In the genomic region with DNA sequence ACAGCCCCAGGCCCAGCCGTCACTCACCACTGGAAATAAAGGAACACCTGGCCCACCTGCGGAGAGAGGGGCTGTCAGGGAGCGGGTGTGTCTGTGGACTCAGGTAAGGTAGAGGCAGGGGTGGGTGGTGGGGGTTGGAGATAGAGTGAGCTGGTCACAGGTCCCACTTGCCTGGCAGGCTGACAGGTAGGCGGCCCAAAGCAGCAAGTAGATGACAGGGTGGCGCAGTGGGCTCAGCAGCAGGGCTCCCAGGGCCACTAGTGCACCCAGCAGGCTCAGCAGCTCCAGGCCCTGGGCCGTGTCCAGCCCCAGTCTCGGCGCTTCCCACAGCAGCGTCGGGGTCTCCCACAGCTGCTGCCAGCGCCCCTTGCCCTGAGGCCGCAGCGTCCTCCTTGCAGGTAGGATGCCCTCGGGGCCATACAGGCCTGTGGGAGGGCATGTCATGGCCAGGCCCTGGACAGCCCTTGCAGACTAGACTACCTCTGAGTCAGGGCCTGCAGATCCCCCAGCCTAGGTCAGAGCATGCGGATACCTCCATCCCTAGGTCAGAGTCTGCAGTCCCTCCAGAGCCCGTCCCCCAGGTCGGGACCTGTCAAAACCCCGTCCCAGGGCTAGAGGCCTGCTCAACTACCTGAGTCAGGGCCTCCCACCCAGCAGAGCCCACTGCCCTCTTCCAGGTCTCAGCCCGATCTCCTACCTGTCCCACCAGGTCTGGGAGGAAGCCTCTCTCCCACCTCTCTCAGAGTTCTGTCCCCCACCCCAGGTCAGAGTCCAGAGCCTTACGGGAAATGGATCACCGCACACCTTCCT, we compare ENCODE assay signal across 8 cellular contexts. TPM values are rescaled to one million over a fixed set of nuclear protein-coding genes. Genes with fewer than 3 reads are reported as not detected.
A peak's percentile ranks its signal among the peaks of the same experiment; 100 is the strongest.
DNase-seq lines count a peak whose midpoint lies in the region; ATAC-seq, FAIRE-seq and TF ChIP-seq lines count a peak whose summit lies in the region.

No MANE protein-coding gene starts in this region.

- peak; percentile 8 to 55; a peak in 3 of 6 replicates for ATAC-seq in A549
- ATAC-seq in GM19455 (IDR thresholded peaks at IDR 0.05; ENCODE audit: unreplicated experiment): peak; percentile 18
- ATAC-seq in Panc1: peak; percentile 31; the same call in 1 of the 2 replicates
- ATAC-seq in natural killer cell: no peak
- no peak for ATAC-seq in GM21825 (IDR thresholded peaks at IDR 0.05; ENCODE audit: unreplicated experiment)

- no peaks in the 10 kb centered on the region for H3K27me3 Mint-ChIP-seq in natural killer cell (ENCODE audit: low read depth in 2 of 2)

- peak overlapping the region; percentile 88 for H3K4me3 Mint-ChIP-seq in natural killer cell

- H3K9me3 Mint-ChIP-seq in natural killer cell: no peaks in the 10 kb centered on the region

- H3K4me3 ChIP-seq in A549 (peak overlapping the region; percentile 94), Panc1 (ENCODE audit: low read depth in 2 of 2, low read length in 2 of 2) (peak overlapping the region; percentile 85 to 91), endocrine pancreas (ENCODE audit: control insufficient read depth, insufficient read depth, low read length) (peak overlapping the region; percentile 50)

- H3K36me3 ChIP-seq in Panc1 (ENCODE audit: control insufficient read depth, insufficient read depth, low read length) (peaks cover 4% of the 10 kb centered on the region), endocrine pancreas (ENCODE audit: control insufficient read depth, insufficient read depth, low read length) (no peaks in the 10 kb centered on the region)

- in situ Hi-C loops in Panc1 (cut with HindIII; ENCODE audit: low pct_unique_long_range_greater_than_20kb, low sequenced_read_pairs): no loop called here

- CTCF ChIA-PET in A549 (lab: Yijun Ruan, JAX) (interaction anchor here (0.8 kb wide), 1 partner anchor 201 kb away, joined by 3 read pairs; no protein-coding TSS in a partner anchor), Panc1 (lab: Charles Lee) (no interaction called here)

- peaks cover 11 to 31% of the 10 kb centered on the region in 2 donors for H3K4me1 Mint-ChIP-seq in natural killer cell

- TF ChIP-seq RAD21 in A549 (conservative IDR thresholded peaks at IDR 0.05 in 1 of 2, IDR thresholded peaks at IDR 0.05 in 1 of 2): no peak

- no peak for TF ChIP-seq CTCF in A549 (IDR thresholded peaks at IDR 0.05)
- no peak for TF ChIP-seq CTCF in Panc1 (IDR thresholded peaks at IDR 0.05)
- no peak for TF ChIP-seq CTCF in natural killer cell (IDR thresholded peaks at IDR 0.05)

- H3K27me3 ChIP-seq in Panc1 (ENCODE audit: control insufficient read depth, insufficient read depth, low read length) (no peaks in the 10 kb centered on the region), endocrine pancreas (ENCODE audit: control insufficient read depth, insufficient read depth, low read length) (no peaks in the 10 kb centered on the region)

- intact Hi-C loops in Panc1 (cut with micrococcal nuclease; ENCODE audit: unreplicated experiment): no loop called here
- intact Hi-C loops in natural killer cell (cut with micrococcal nuclease): loop anchor here (5.0 kb wide), 3 partner anchors 35 to 75 kb away; a partner anchor contains a TSS

- WGBS in A549 (ENCODE audit: missing lambda C conversion rate): 20% methylated on average over 6 of the region's 21 CpGs

- no peak for TF ChIP-seq EP300 in A549 (IDR thresholded peaks at IDR 0.05)

- DNase-seq in A549 (ENCODE audit: low read depth in 1 of 2, low spot score in 1 of 2) (no peak), Panc1 (ENCODE audit: low read depth, low spot score) (no peak), natural killer cell (no peak), hypothalamus (lab: John Stamatoyannopoulos, UW) (no peak)
- DNase-seq in stimulated activated naive CD4-positive, alpha-beta T cell (lab: John Stamatoyannopoulos, UW): no peak

- H3K27ac ChIP-seq in A549: peak overlapping the region; percentile 95 to 97
- H3K27ac ChIP-seq in Panc1 (ENCODE audit: low read length): peak overlapping the region; percentile 87

- TF ChIP-seq POLR2A in A549 (IDR thresholded peaks at IDR 0.05; ENCODE audit: low read length): no peak

- peak overlapping the region; percentile 86 for H3K9ac ChIP-seq in endocrine pancreas (ENCODE audit: control insufficient read depth, insufficient read depth, low read length)

- no peak for FAIRE-seq in A549 (lab: Jason Lieb, UNC)

- H3K4me2 ChIP-seq in A549: peak overlapping the region; percentile 95

- peak overlapping the region; percentile 90 to 96 for H3K27ac Mint-ChIP-seq in natural killer cell

- BruUV-seq in Panc1 (replicated peaks; lab: Mats Ljungman, UMichigan): TSS peak; percentile 85

- POLR2A ChIA-PET in A549 (lab: Yijun Ruan, JAX) (interaction anchor here (2.3 kb wide), 1 partner anchor 18 kb away, joined by 36 read pairs; a partner anchor contains a TSS), Panc1 (lab: Charles Lee) (no interaction called here)

- H3K9me3 ChIP-seq in A549 (no peaks in the 10 kb centered on the region), Panc1 (ENCODE audit: control insufficient read depth, insufficient read depth, low read depth, low read length) (no peaks in the 10 kb centered on the region), endocrine pancreas (ENCODE audit: control insufficient read depth, low read length) (no peaks in the 10 kb centered on the region)

- peaks cover 15% of the 10 kb centered on the region for H3K4me1 ChIP-seq in A549
- H3K4me1 ChIP-seq in Panc1 (ENCODE audit: control insufficient read depth, insufficient read depth, low read length): peaks cover 5% of the 10 kb centered on the region
- H3K4me1 ChIP-seq in endocrine pancreas (ENCODE audit: control insufficient read depth, insufficient read depth, low read length): peaks cover 6% of the 10 kb centered on the region

- H3K36me3 Mint-ChIP-seq in natural killer cell: no peaks in the 10 kb centered on the region

TF ChIP-seq in A549, 52 proteins besides CTCF, POLR2A, EP300 and RAD21:
- TF ChIP-seq RNF2 (IDR thresholded peaks at IDR 0.05; ENCODE audit: borderline replicate concordance, low read depth): no peak
- TF ChIP-seq, protein P1, sequence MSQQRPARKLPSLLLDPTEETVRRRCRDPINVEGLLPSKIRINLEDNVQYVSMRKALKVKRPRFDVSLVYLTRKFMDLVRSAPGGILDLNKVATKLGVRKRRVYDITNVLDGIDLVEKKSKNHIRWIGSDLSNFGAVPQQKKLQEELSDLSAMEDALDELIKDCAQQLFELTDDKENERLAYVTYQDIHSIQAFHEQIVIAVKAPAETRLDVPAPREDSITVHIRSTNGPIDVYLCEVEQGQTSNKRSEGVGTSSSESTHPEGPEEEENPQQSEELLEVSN (IDR thresholded peaks at IDR 0.05; ENCODE audit: borderline replicate concordance, low read depth): no peak
- TF ChIP-seq ZC3H11A (IDR thresholded peaks at IDR 0.05): no peak
- no peak for TF ChIP-seq SMC3 (IDR thresholded peaks at IDR 0.05)

RNA-seq across cellular contexts. Expression of a gene that starts 0.7 kb away (rescaled TPM):
- polyA plus RNA-seq in A549 (2011; rRNA removed) (13.0 and 15.1 TPM in 2 replicates), A549 (2017; fragmentation: RNase III; extraction: RNeasy Plus Mini Kit Qiagen cat#74134 plus additional on column Dnase treatment) (31.8 to 34.2 TPM (median 32.5 TPM) in 3 replicates)
- 32.8 and 51.2 TPM in 2 replicates for polyA plus RNA-seq in A549 (2012; cell fraction: cytosol; rRNA removed)
- polyA plus RNA-seq in A549 (2012; cell fraction: nucleus; rRNA removed): 317 and 562 TPM in 2 replicates
- 11.6 and 15.9 TPM in 2 replicates for polyA minus RNA-seq in A549 (2011; rRNA and poly(A)+ RNA removed)
- total RNA-seq in Panc1 (2021; ENCODE audit: unreplicated experiment) (54.2 TPM), natural killer cell (100 to 1,000 TPM; 114 to 129 (median 122) TPM)
- polyA plus RNA-seq in Panc1 (2012; ENCODE audit: insufficient read length): 46.0 TPM

RNA-seq across cellular contexts. Expression of a gene that starts 1.2 kb away (rescaled TPM):
- polyA plus RNA-seq in A549 (2011; rRNA removed) (13.9 and 14.3 TPM in 2 replicates), A549 (2017; fragmentation: RNase III; extraction: RNeasy Plus Mini Kit Qiagen cat#74134 plus additional on column Dnase treatment) (27.7 to 29.4 TPM (median 29.1 TPM) in 3 replicates)
- 32.0 and 36.0 TPM in 2 replicates for polyA plus RNA-seq in A549 (2012; cell fraction: cytosol; rRNA removed)
- polyA plus RNA-seq in A549 (2012; cell fraction: nucleus; rRNA removed): 80.2 and 89.5 TPM in 2 replicates
- polyA minus RNA-seq in A549 (2011; rRNA and poly(A)+ RNA removed): 22.2 and 25.2 TPM in 2 replicates
- total RNA-seq in Panc1 (2021; ENCODE audit: unreplicated experiment) (55.6 TPM), natural killer cell (100 to 1,000 TPM in 2 of 3 donors, 10 to 100 TPM in 1; 94.5 to 106 (median 104) TPM)
- 44.9 TPM for polyA plus RNA-seq in Panc1 (2012; ENCODE audit: insufficient read length)

RNA-seq across cellular contexts. Expression of a gene that starts 18.6 kb away (rescaled TPM):
- polyA plus RNA-seq in A549 (2011; rRNA removed) (0.37 and 1.9 TPM in 2 replicates), A549 (2017; fragmentation: RNase III; extraction: RNeasy Plus Mini Kit Qiagen cat#74134 plus additional on column Dnase treatment) (1.7 to 2.6 TPM (median 2.3 TPM) in 3 replicates)
- 2.9 and 4.5 TPM in 2 replicates for polyA plus RNA-seq in A549 (2012; cell fraction: cytosol; rRNA removed)
- polyA plus RNA-seq in A549 (2012; cell fraction: nucleus; rRNA removed): 3.9 and 5.8 TPM in 2 replicates
- polyA minus RNA-seq in A549 (2011; rRNA and poly(A)+ RNA removed): 0.58 TPM in 1 of 2 replicates, not detected in the other
- total RNA-seq in Panc1 (2021; ENCODE audit: unreplicated experiment) (14.2 TPM), natural killer cell (10 to 100 TPM in 1 of 3 donors, 1 to 10 TPM in 2; 2.8 to 13.5 (median 8.4) TPM)
- polyA plus RNA-seq in Panc1 (2012; ENCODE audit: insufficient read length): 14.0 TPM

RNA-seq across cellular contexts. Expression of a gene that starts 20.2 kb away (rescaled TPM):
- polyA plus RNA-seq in A549 (2011; rRNA removed) (0.08 and 0.20 TPM in 2 replicates), A549 (2017; fragmentation: RNase III; extraction: RNeasy Plus Mini Kit Qiagen cat#74134 plus additional on column Dnase treatment) (not detected in 3 replicates)
- polyA plus RNA-seq in A549 (2012; cell fraction: cytosol; rRNA removed): 0.06 and 0.11 TPM in 2 replicates
- 0.39 and 1.00 TPM in 2 replicates for polyA plus RNA-seq in A549 (2012; cell fraction: nucleus; rRNA removed)
- polyA minus RNA-seq in A549 (2011; rRNA and poly(A)+ RNA removed): not detected in 2 replicates
- total RNA-seq in Panc1 (2021; ENCODE audit: unreplicated experiment) (0.23 TPM), natural killer cell (under 1 TPM in 1 of 3 donors, not detected in 2; 0.23 TPM)
- polyA plus RNA-seq in Panc1 (2012; ENCODE audit: insufficient read length): 0.33 TPM

RNA-seq across cellular contexts. Expression of a gene that starts 23.0 kb away (rescaled TPM):
- polyA plus RNA-seq in A549 (2011; rRNA removed) (4.8 and 5.9 TPM in 2 replicates), A549 (2017; fragmentation: RNase III; extraction: RNeasy Plus Mini Kit Qiagen cat#74134 plus additional on column Dnase treatment) (9.0 to 11.0 TPM (median 10.6 TPM) in 3 replicates)
- 14.8 and 20.2 TPM in 2 replicates for polyA plus RNA-seq in A549 (2012; cell fraction: cytosol; rRNA removed)
- 33.3 and 44.0 TPM in 2 replicates for polyA plus RNA-seq in A549 (2012; cell fraction: nucleus; rRNA removed)
- 5.7 and 5.9 TPM in 2 replicates for polyA minus RNA-seq in A549 (2011; rRNA and poly(A)+ RNA removed)
- total RNA-seq in Panc1 (2021; ENCODE audit: unreplicated experiment) (56.0 TPM), natural killer cell (10 to 100 TPM; 17.7 to 44.6 (median 32.4) TPM)
- 99.6 TPM for polyA plus RNA-seq in Panc1 (2012; ENCODE audit: insufficient read length)

Comparison
In these comparisons a context has a peak if more than half of its experiments do, and no peak if none do; other contexts are left out.
1. ATAC-seq: peak in A549 (2 of 2), GM19455 (single experiment) and Panc1 (single experiment); none in natural killer cell (0 of 3) and GM21825 (single experiment).
2. Peak in every context shown above with its lines, with median percentiles within 50 percentile points of each other: H3K4me3 ChIP-seq.